In genomic region chrX:72408885-72409284, GRCh38 we compare ENCODE assay signal across 25 cellular contexts.
DNase-seq lines count a peak whose midpoint lies in the region; ATAC-seq lines count a peak whose summit lies in the region.
"Had no signal": no experiment of that assay in that cellular context is flagged by ENCODE, and none has a peak within 500 bp of the region (broad histone marks: within the 10 kb centered on the region; RNA-seq: fewer than 3 reads in every experiment).

No MANE protein-coding gene starts in this region.

- no peak for DNase-seq in T-helper 1 cell
- no peak for DNase-seq in T-helper 9 cell
- DNase-seq in effector CD8-positive, alpha-beta T cell (lab: John Stamatoyannopoulos, UW) = no peak
- DNase-seq in NCI-H510A treated with DMSO at 0.1 percent for 48 hours (lab: John Stamatoyannopoulos, UW) = no peak
- no peak for DNase-seq in NCI-H1105 treated with DMSO at 0.1 percent for 48 hours (lab: John Stamatoyannopoulos, UW)
- DNase-seq: activated CD8-positive, alpha-beta memory T cell treated with anti-CD3 and anti-CD28 coated beads, Interleukin-2, amount 50 U/mL, for 4 hours; activated naive CD8-positive, alpha-beta T cell treated with anti-CD3 and anti-CD28 coated beads for 36 hours; CD8-positive, alpha-beta memory T cell; DMS153; H9; NCI-H1417 treated with DMSO at 0.1 percent for 48 hours; NCI-H2107; NCI-H510A; pancreas; stimulated activated CD4-positive, alpha-beta T cell treated with anti-CD3 and anti-CD28 coated beads, Interleukin-12 subunit alpha, Interleukin-12 subunit beta, amount 100 ng/mL, for 4 hours; stimulated activated CD4-positive, alpha-beta T cell treated with anti-CD3 and anti-CD28 coated beads, Interleukin-4, amount 100 ng/mL, for 4 hours; stimulated activated naive CD8-positive, alpha-beta T cell treated with anti-CD3 and anti-CD28 coated beads, Interleukin-15, amount 100 ng/mL, for 72 hours; trophoblast cell had no signal

- H3K27ac Mint-ChIP-seq in T-helper 1 cell treated with Interleukin-12 subunit alpha and Interleukin-12 subunit beta and Interleukin-4 antibody, amounts not matched to agents 30 μg/mL and 1 μg/mL, for 36 hours = peak overlapping the region; percentile 2
- H3K27ac Mint-ChIP-seq: activated naive CD8-positive, alpha-beta T cell treated with anti-CD3 and anti-CD28 coated beads for 36 hours; activated T-helper 2 cell treated with anti-CD3 and anti-CD28 coated beads, Interferon-gamma antibody, Interleukin-2, Interleukin-4, amounts not matched to agents 10 μg/mL and 5 μg/mL and 100 μg/mL, durations not matched to agents 14 hours and 24 hours and 36 hours; brain; CD8-positive, alpha-beta memory T cell; H9; nephron; stimulated activated naive CD8-positive, alpha-beta T cell treated with anti-CD3 and anti-CD28 coated beads, Interleukin-15, amount 100 ng/mL, for 72 hours; WTC11 had no signal

- H3K27me3 Mint-ChIP-seq in T-helper 1 cell treated with Interleukin-12 subunit alpha and Interleukin-12 subunit beta and Interleukin-4 antibody, amounts not matched to agents 30 μg/mL and 1 μg/mL, for 36 hours (ENCODE audit: low read depth) = no peaks in the 10 kb centered on the region
- H3K27me3 Mint-ChIP-seq: activated naive CD8-positive, alpha-beta T cell treated with anti-CD3 and anti-CD28 coated beads for 36 hours; brain; stimulated activated naive CD8-positive, alpha-beta T cell treated with anti-CD3 and anti-CD28 coated beads, Interleukin-15, amount 100 ng/mL, for 72 hours had no signal

- H3K4me3 Mint-ChIP-seq in T-helper 1 cell treated with Interleukin-12 subunit alpha and Interleukin-12 subunit beta and Interleukin-4 antibody, amounts not matched to agents 30 μg/mL and 1 μg/mL, for 36 hours = no peak overlapping the region
- H3K4me3 Mint-ChIP-seq: activated naive CD8-positive, alpha-beta T cell treated with anti-CD3 and anti-CD28 coated beads for 36 hours; brain; CD8-positive, alpha-beta memory T cell; H9; nephron; stimulated activated naive CD8-positive, alpha-beta T cell treated with anti-CD3 and anti-CD28 coated beads, Interleukin-15, amount 100 ng/mL, for 72 hours; WTC11 had no signal

- H3K36me3 Mint-ChIP-seq in T-helper 1 cell treated with Interleukin-12 subunit alpha and Interleukin-12 subunit beta and Interleukin-4 antibody, amounts not matched to agents 30 μg/mL and 1 μg/mL, for 36 hours (ENCODE audit: low read depth) = peaks cover 15% of the 10 kb centered on the region

- ATAC-seq in GM19468 (IDR thresholded peaks at IDR 0.05; ENCODE audit: extremely low read depth, unreplicated experiment) (peak; percentile 58), HG03039 (IDR thresholded peaks at IDR 0.05; ENCODE audit: unreplicated experiment) (peak; percentile 49)
- ATAC-seq: pancreas; stimulated activated naive CD8-positive, alpha-beta T cell treated with anti-CD3 and anti-CD28 coated beads, Interleukin-15, amount 100 ng/mL, for 72 hours; WTC11 had no signal

- peaks cover 10% of the 10 kb centered on the region for H3K4me1 Mint-ChIP-seq in T-helper 1 cell treated with Interleukin-12 subunit alpha and Interleukin-12 subunit beta and Interleukin-4 antibody, amounts not matched to agents 30 μg/mL and 1 μg/mL, for 36 hours (ENCODE audit: low read depth)
- H3K4me1 Mint-ChIP-seq: activated naive CD8-positive, alpha-beta T cell treated with anti-CD3 and anti-CD28 coated beads for 36 hours; brain; CD8-positive, alpha-beta memory T cell; nephron; stimulated activated naive CD8-positive, alpha-beta T cell treated with anti-CD3 and anti-CD28 coated beads, Interleukin-15, amount 100 ng/mL, for 72 hours had no signal

- H3K9me3 Mint-ChIP-seq in T-helper 1 cell treated with Interleukin-12 subunit alpha and Interleukin-12 subunit beta and Interleukin-4 antibody, amounts not matched to agents 30 μg/mL and 1 μg/mL, for 36 hours = peaks cover 10% of the 10 kb centered on the region
- H3K9me3 Mint-ChIP-seq: activated naive CD8-positive, alpha-beta T cell treated with anti-CD3 and anti-CD28 coated beads for 36 hours; stimulated activated naive CD8-positive, alpha-beta T cell treated with anti-CD3 and anti-CD28 coated beads, Interleukin-15, amount 100 ng/mL, for 72 hours had no signal
